9 cellular contexts compared by ENCODE assay signal in the genomic region with DNA sequence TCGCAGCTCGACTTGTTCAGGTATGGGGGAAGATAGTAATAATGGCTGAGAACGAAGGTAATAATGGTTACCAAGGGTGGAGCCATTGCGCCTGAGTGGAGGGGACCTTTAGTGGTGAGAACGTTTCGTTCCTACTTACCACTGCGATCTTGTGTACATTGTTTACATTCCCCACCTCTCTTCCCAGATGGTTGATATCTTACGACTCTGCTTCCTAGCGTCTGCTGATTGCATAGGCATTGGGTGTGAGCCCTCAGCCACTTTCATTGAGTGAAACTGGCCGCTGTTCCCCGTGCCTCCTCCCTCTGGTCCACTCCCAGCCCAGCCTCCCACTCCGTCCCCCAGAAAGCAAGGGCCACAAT. TPM values are rescaled to one million over a fixed set of nuclear protein-coding genes. Genes with fewer than 3 reads are reported as not detected.
DNase-seq lines count a peak whose midpoint lies in the region; ATAC-seq, FAIRE-seq and TF ChIP-seq lines count a peak whose summit lies in the region.
"Had no signal": no experiment of that assay in that cellular context is flagged by ENCODE, and none has a peak within 500 bp of the region (broad histone marks: within the 10 kb centered on the region; RNA-seq: fewer than 3 reads in every experiment).

No MANE protein-coding gene starts in this region.

- TF ChIP-seq CTCF in K562 (IDR thresholded peaks at IDR 0.05 in 2 of 3, conservative IDR thresholded peaks at IDR 0.05 in 1 of 3; ENCODE audit: insufficient read depth in 2 of 3, low read depth in 1 of 3, low read length in 3 of 3) (no peak), left lung (IDR thresholded peaks at IDR 0.05) (no peak), type B pancreatic cell (conservative IDR thresholded peaks at IDR 0.05) (no peak)

- peaks cover 12% of the 10 kb centered on the region for H3K36me3 Mint-ChIP-seq in type B pancreatic cell

- H3K4me3 ChIP-seq in Jurkat, Clone E6-1 (ENCODE audit: low read length), result peak overlapping the region; percentile 90
- H3K4me3 ChIP-seq in K562, result peak overlapping the region; percentile 84
- H3K4me3 ChIP-seq in left lung, result peak overlapping the region; percentile 38 to 65

- H3K27ac Mint-ChIP-seq in type B pancreatic cell, result peak overlapping the region; percentile 96

- no peak for TF ChIP-seq RAD21 in K562 (CRISPR knock-in tag; conservative IDR thresholded peaks at IDR 0.05 in 1 of 2, IDR thresholded peaks at IDR 0.05 in 1 of 2)

- peak overlapping the region; percentile 90 for H2AFZ ChIP-seq in K562 (ENCODE audit: low read depth, low read length)

- DNase-seq in COLO668 (lab: John Stamatoyannopoulos, UW; ENCODE audit: unreplicated experiment) (peak; percentile 38), K562 (ENCODE audit: extremely low read depth in 1 of 4, low spot score in 3 of 4) (peak; percentile 18 to 28 (median 24)), left lung (no peak), type B pancreatic cell (ENCODE audit: extremely low spot score, unreplicated experiment) (no peak), SKM-1 (lab: John Stamatoyannopoulos, UW; ENCODE audit: unreplicated experiment) (no peak)
- peak; percentile 1 for DNase-seq in Jurkat, Clone E6-1 (ENCODE audit: low read depth, low spot score)

- no peaks in the 10 kb centered on the region; the same call in 1 of the 2 replicates for H4K20me1 ChIP-seq in K562 (replicated peaks; ENCODE audit: control insufficient read depth, insufficient read depth, low read length)

- H3K36me3 ChIP-seq in K562 (ENCODE audit: control insufficient read depth, insufficient read depth, low read length), result peaks cover 30% of the 10 kb centered on the region
- peaks cover 0 to 3% of the 10 kb centered on the region in 2 donors for H3K36me3 ChIP-seq in left lung

- FAIRE-seq in K562 (lab: Jason Lieb, UNC), result peak; percentile 52

- no peak for TF ChIP-seq POLR2A in K562 (conservative IDR thresholded peaks at IDR 0.05)

- H3K4me1 Mint-ChIP-seq in type B pancreatic cell (ENCODE audit: unreplicated experiment), result no peaks in the 10 kb centered on the region

- in situ Hi-C loops in K562 (cut with MboI), result no loop called here

- H3K9me3 ChIP-seq in K562 (replicated peaks; ENCODE audit: control insufficient read depth, insufficient read depth, low read depth, low read length), result no peaks in the 10 kb centered on the region
- no peaks in the 10 kb centered on the region for H3K9me3 ChIP-seq in left lung

- no peaks in the 10 kb centered on the region for H3K9me3 Mint-ChIP-seq in type B pancreatic cell

- TF ChIP-seq EP300 in K562 (IDR thresholded peaks at IDR 0.05; ENCODE audit: low read length), result no peak

- CTCF ChIA-PET in K562 (lab: Yijun Ruan, JAX; ENCODE audit: low intra/inter-chr PET ratio), result no interaction called here

- H3K4me1 ChIP-seq in K562 (replicated peaks in 1 of 2; ENCODE audit: control insufficient read depth in 2 of 2, insufficient read depth in 2 of 2, low read length in 2 of 2), result peaks cover 5 to 8% of the 10 kb centered on the region in 2 experiments; a peak in 3 of 5 replicates
- H3K4me1 ChIP-seq in left lung, result peaks cover 0 to 12% of the 10 kb centered on the region in 2 donors

- H3K9ac ChIP-seq in K562 (ENCODE audit: insufficient read depth in 1 of 2, low read depth in 2 of 2, low read length in 2 of 2), result peak overlapping the region; percentile 95 to 96

- H3K9me1 ChIP-seq in K562 (ENCODE audit: control insufficient read depth, insufficient read depth, low read length), result peaks cover 2% of the 10 kb centered on the region

- no peaks in the 10 kb centered on the region for H3K27me3 ChIP-seq in K562 (ENCODE audit: control insufficient read depth in 2 of 2, insufficient read depth in 2 of 2, low read length in 2 of 2)
- H3K27me3 ChIP-seq in left lung, result no peaks in the 10 kb centered on the region

- peak overlapping the region; percentile 99 for H3K4me2 ChIP-seq in K562 (ENCODE audit: insufficient read depth, low read length)

- peak overlapping the region; percentile 100 for H3K4me3 Mint-ChIP-seq in type B pancreatic cell

- H3K27me3 Mint-ChIP-seq in type B pancreatic cell, result no peaks in the 10 kb centered on the region

- TSS peak; percentile 73 for BruUV-seq in K562 (replicated peaks; lab: Mats Ljungman, UMichigan)

- 0% methylated on average over 10 of the region's 12 CpGs for WGBS in K562 (ENCODE audit: insufficient coverage, low coverage, missing lambda C conversion rate)

- intact Hi-C loops in K562 (cut with micrococcal nuclease) (no loop called here), left lung (cut with DNase I) (no loop called here)

- POLR2A ChIA-PET in K562 (lab: Yijun Ruan, JAX), result interaction anchor here (0.7 to 1.9 kb wide), 6 partner anchors 8 to 34 kb away, joined by 3 to 13 read pairs (median 3); no protein-coding TSS in a partner anchor

- H3K79me2 ChIP-seq in K562 (ENCODE audit: control insufficient read depth, insufficient read depth, low read length), result peaks cover 21% of the 10 kb centered on the region

- ATAC-seq in GM19463 (IDR thresholded peaks at IDR 0.05; ENCODE audit: unreplicated experiment) (peak; percentile 6), K562 (peak; percentile 56), left lung (peak; percentile 21), GM21447 (IDR thresholded peaks at IDR 0.05; ENCODE audit: unreplicated experiment) (no peak)

- H3K27ac ChIP-seq in K562 (ENCODE audit: extremely low read depth, low read depth, low read length) (peak overlapping the region; percentile 97), left lung (peak overlapping the region; percentile 54 to 89)

TF ChIP-seq in K562, 482 proteins besides CTCF, POLR2A, EP300 and RAD21 (continues in another document):
- TF ChIP-seq YY1 (IDR thresholded peaks at IDR 0.05; ENCODE audit: borderline replicate concordance in 1 of 3, control insufficient read depth in 1 of 3, extremely low read depth in 1 of 3, insufficient read depth in 3 of 3, insufficient read length in 1 of 3, insufficient replicate concordance in 2 of 3, low read depth in 1 of 3, low read length in 2 of 3) (no peak), SMARCA4 (IDR thresholded peaks at IDR 0.05) (no peak), ZNF561 (CRISPR knock-in tag; conservative IDR thresholded peaks at IDR 0.05) (no peak), MLX (CRISPR knock-in tag; conservative IDR thresholded peaks at IDR 0.05) (no peak), CBX1 (IDR thresholded peaks at IDR 0.05; ENCODE audit: low read depth) (no peak), LARP7 (IDR thresholded peaks at IDR 0.05) (no peak), SIN3A (IDR thresholded peaks at IDR 0.05; ENCODE audit: borderline replicate concordance in 2 of 2, control insufficient read depth in 1 of 2, low read depth in 2 of 2, low read length in 2 of 2) (no peak), EGR1 (conservative IDR thresholded peaks at IDR 0.05) (no peak)

RNA-seq across cellular contexts. Expression of gene IGBP1, which starts 0.8 kb away (rescaled TPM):
- polyA plus RNA-seq in Jurkat, Clone E6-1 (2012; ENCODE audit: insufficient read depth, insufficient read length), result 62.8 TPM
- total RNA-seq in K562 (2011; cell fraction: chromatin; rRNA removed; ENCODE audit: low replicate concordance), result 12.5 and 13.5 TPM in 2 replicates
- total RNA-seq in K562 (2011; cell fraction: nucleolus; rRNA removed), result 14.3 and 15.3 TPM in 2 replicates
- total RNA-seq in K562 (2011; cell fraction: nucleoplasm; rRNA removed), result 15.7 and 19.6 TPM in 2 replicates
- total RNA-seq in K562 (2014; rRNA removed) (42.4 and 47.3 TPM in 2 replicates), K562 (2014; rRNA removed; fragmentation: Illumina TruSeq; extraction: Trizol) (48.2 and 55.2 TPM in 2 replicates), K562 (2015; rRNA removed; fragmentation: Illumina TruSeq; extraction: Trizol) (35.3 and 36.6 TPM in 2 replicates), K562 (2021) (37.3 and 40.3 TPM in 2 replicates), left lung (10 to 100 TPM; 33.7 to 46.6 TPM), type B pancreatic cell (ENCODE audit: low replicate concordance) (60.3 and 60.4 TPM in 2 replicates)
- polyA plus RNA-seq in K562 (2011; rRNA removed) (83.1 and 91.8 TPM in 2 replicates), K562 (2014; fragmentation: Illumina TruSeq; extraction: Trizol) (55.0 and 58.4 TPM in 2 replicates), K562 (2014; fragmentation: Nextera tagmentation; extraction: Ambion mirVana) (10 to 100 TPM; 79.3 to 91.5 TPM), K562 (2014; rRNA removed) (41.2 and 52.8 TPM in 2 replicates)
- 37.3 and 61.2 TPM in 2 replicates for polyA plus RNA-seq in K562 (2011; cell fraction: cytosol; rRNA removed)
- polyA plus RNA-seq in K562 (2011; cell fraction: nucleus; rRNA removed), result 14.7 and 27.9 TPM in 2 replicates
- polyA plus RNA-seq in K562 (2012), result 40.0 and 95.2 TPM in 2 replicates
- polyA minus RNA-seq in K562 (2011; rRNA and poly(A)+ RNA removed), result 62.9 and 98.2 TPM in 2 replicates
- 17.2 and 22.7 TPM in 2 replicates for polyA minus RNA-seq in K562 (2011; cell fraction: cytosol; rRNA and poly(A)+ RNA removed)
- 8.8 and 13.3 TPM in 2 replicates for polyA minus RNA-seq in K562 (2011; cell fraction: nucleus; rRNA and poly(A)+ RNA removed)

RNA-seq across cellular contexts. Expression of gene DGAT2L6, which starts 43.2 kb away (rescaled TPM):
- not detected for polyA plus RNA-seq in Jurkat, Clone E6-1 (2012; ENCODE audit: insufficient read depth, insufficient read length)
- not detected in 2 replicates for total RNA-seq in K562 (2011; cell fraction: chromatin; rRNA removed; ENCODE audit: low replicate concordance)
- total RNA-seq in K562 (2011; cell fraction: nucleolus; rRNA removed), result not detected in 2 replicates
- total RNA-seq in K562 (2011; cell fraction: nucleoplasm; rRNA removed), result not detected in 2 replicates
- not detected in 2 replicates for total RNA-seq in K562 (2014; rRNA removed)
- not detected in 2 replicates for total RNA-seq in K562 (2014; rRNA removed; fragmentation: Illumina TruSeq; extraction: Trizol)
- total RNA-seq in K562 (2015; rRNA removed; fragmentation: Illumina TruSeq; extraction: Trizol), result not detected in 2 replicates
- total RNA-seq in K562 (2021), result not detected in 2 replicates
- not detected in 2 replicates for polyA plus RNA-seq in K562 (2011; rRNA removed)
- not detected in 2 replicates for polyA plus RNA-seq in K562 (2011; cell fraction: cytosol; rRNA removed)
- polyA plus RNA-seq in K562 (2011; cell fraction: nucleus; rRNA removed), result not detected in 2 replicates
- not detected in 2 replicates for polyA plus RNA-seq in K562 (2012)
- polyA plus RNA-seq in K562 (2014; fragmentation: Illumina TruSeq; extraction: Trizol), result not detected in 2 replicates
- polyA plus RNA-seq in K562 (2014; fragmentation: Nextera tagmentation; extraction: Ambion mirVana), result not detected
- not detected in 2 replicates for polyA plus RNA-seq in K562 (2014; rRNA removed)
- not detected in 2 replicates for polyA minus RNA-seq in K562 (2011; rRNA and poly(A)+ RNA removed)
- polyA minus RNA-seq in K562 (2011; cell fraction: cytosol; rRNA and poly(A)+ RNA removed), result not detected in 2 replicates
- not detected in 2 replicates for polyA minus RNA-seq in K562 (2011; cell fraction: nucleus; rRNA and poly(A)+ RNA removed)
- total RNA-seq in left lung, result not detected
- not detected in 2 replicates for total RNA-seq in type B pancreatic cell (ENCODE audit: low replicate concordance)
- total RNA-seq: subcutaneous adipose tissue had no signal

Comparison
In these comparisons a context has a peak if more than half of its experiments do, and no peak if none do; other contexts are left out.
1. DNase-seq: peak in COLO668 (single experiment), Jurkat, Clone E6-1 (single experiment) and K562 (4 of 4); none in left lung (0 of 2), type B pancreatic cell (single experiment) and SKM-1 (single experiment).
2. Peak in every context shown above with its lines, with median percentiles within 50 percentile points of each other: H3K4me3 ChIP-seq.